16 cellular contexts compared by ENCODE assay signal in the genomic region with DNA sequence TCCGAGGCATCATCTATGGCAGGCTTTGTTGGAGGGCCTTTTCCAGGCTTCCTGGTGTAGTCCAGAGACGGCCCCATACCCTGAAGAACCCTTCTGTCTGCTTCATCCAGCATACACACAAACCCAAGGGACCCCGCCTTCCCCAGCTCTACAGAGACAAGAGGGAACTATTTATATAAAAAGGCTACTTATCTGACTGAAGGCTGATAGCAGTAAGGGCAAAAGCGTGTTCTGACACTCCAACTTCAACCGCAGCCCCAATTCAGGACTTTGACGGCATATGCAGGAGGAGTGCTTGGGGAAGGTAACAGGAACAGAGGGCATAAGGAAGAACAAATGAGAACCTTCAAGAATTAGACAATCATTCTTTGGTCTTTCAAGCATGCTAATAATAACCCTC. TPM values are rescaled to one million over a fixed set of nuclear protein-coding genes. Genes with fewer than 3 reads are reported as not detected.
DNase-seq lines count a peak whose midpoint lies in the region; ATAC-seq and TF ChIP-seq lines count a peak whose summit lies in the region.
"Had no signal": no experiment of that assay in that cellular context is flagged by ENCODE, and none has a peak within 500 bp of the region (broad histone marks: within the 10 kb centered on the region; RNA-seq: fewer than 3 reads in every experiment).

No MANE protein-coding gene starts in this region.

- H3K27ac ChIP-seq in GM23338 (ENCODE audit: low read depth) (peak overlapping the region; percentile 96), heart right ventricle (peak overlapping the region in 9 of 10 donors; percentile 43 to 73 (median 65)), osteoblast (ENCODE audit: low read depth, low read length) (peak overlapping the region; percentile 97), stomach (peak overlapping the region in 2 of 5 donors; percentile 15 to 34)

- H3K27ac Mint-ChIP-seq in GM23338 (peak overlapping the region; percentile 99), WTC11 (peak overlapping the region; percentile 100), immature natural killer cell (no peak overlapping the region)

- POLR2A ChIA-PET in WTC11 (lab: Charles Lee), result no interaction called here

- ATAC-seq in GM23338, result no peak
- no peak for ATAC-seq in WTC11
- peak in 7 of 8 donors; percentile 15 to 69 (median 58) for ATAC-seq in heart right ventricle
- ATAC-seq: pancreas had no signal

- TF ChIP-seq CTCF in GM23338 (conservative IDR thresholded peaks at IDR 0.05; ENCODE audit: low read depth in 2 of 2) (no peak), WTC11 (IDR thresholded peaks at IDR 0.05) (no peak), heart right ventricle (IDR thresholded peaks at IDR 0.05) (no peak), osteoblast (IDR thresholded peaks at IDR 0.05; ENCODE audit: extremely low read depth, low read depth, low read length) (no peak), stomach (IDR thresholded peaks at IDR 0.05) (no peak)

- H3K4me3 Mint-ChIP-seq in GM23338 (no peak overlapping the region), WTC11 (peak overlapping the region; percentile 24), immature natural killer cell (no peak overlapping the region)

- H3K9me3 Mint-ChIP-seq in GM23338 (peaks cover 3% of the 10 kb centered on the region; the same call in 2 of the 3 replicates), WTC11 (no peaks in the 10 kb centered on the region), immature natural killer cell (no peaks in the 10 kb centered on the region)

- no peaks in the 10 kb centered on the region for H3K36me3 ChIP-seq in GM23338 (ENCODE audit: insufficient read depth)
- no peaks in the 10 kb centered on the region for H3K36me3 ChIP-seq in heart right ventricle
- peaks cover 4% of the 10 kb centered on the region for H3K36me3 ChIP-seq in osteoblast (ENCODE audit: insufficient read depth, low read length)
- no peaks in the 10 kb centered on the region for H3K36me3 ChIP-seq in stomach
- H3K36me3 ChIP-seq: pancreas had no signal

- no peaks in the 10 kb centered on the region for H3K9me3 ChIP-seq in heart right ventricle
- H3K9me3 ChIP-seq in osteoblast (ENCODE audit: low read depth, low read length), result no peaks in the 10 kb centered on the region
- no peaks in the 10 kb centered on the region for H3K9me3 ChIP-seq in stomach
- H3K9me3 ChIP-seq: pancreas had no signal

- H3K4me1 Mint-ChIP-seq in GM23338 (peaks cover 92% of the 10 kb centered on the region), WTC11 (peaks cover 94% of the 10 kb centered on the region), immature natural killer cell (peaks cover 18 to 26% of the 10 kb centered on the region in 2 donors)

- DNase-seq in GM23338 (ENCODE audit: low spot score) (no peak), WTC11 (ENCODE audit: low spot score) (no peak), heart right ventricle (no peak), osteoblast (ENCODE audit: insufficient read length, low spot score, missing footprints) (no peak), HUDEP-2 (lab: John Stamatoyannopoulos, UW; ENCODE audit: unreplicated experiment in 76 of 76) (no peak), stomach (no peak), NCI-H1436 (lab: John Stamatoyannopoulos, UW) (no peak), immature natural killer cell (no peak)
- DNase-seq: activated CD4-positive, alpha-beta T cell treated with anti-CD3 and anti-CD28 coated beads, Interleukin-2, amount 50 U/mL, for 1 hour; AML-193; effector CD4-positive, alpha-beta T cell; glutamatergic neuron; MM.1S; NCI-H2107; pancreas; stimulated activated CD8-positive, alpha-beta memory T cell treated with anti-CD3 and anti-CD28 coated beads, Interleukin-4, amount 100 ng/mL, for 48 hours had no signal

- peaks cover 82% of the 10 kb centered on the region for H3K79me2 ChIP-seq in GM23338 (replicated peaks; ENCODE audit: insufficient read depth)
- H3K79me2 ChIP-seq in osteoblast (ENCODE audit: insufficient read depth, low read length), result peaks cover 79% of the 10 kb centered on the region

- intact Hi-C loops in heart right ventricle (cut with DNase I) (loop anchor here in 2 of 10 donors (5.0 kb wide), 1 partner anchor 61 kb away; no protein-coding TSS in a partner anchor), stomach (cut with DNase I; ENCODE audit: low total_unique reads) (no loop called here)

- H4K20me1 ChIP-seq in GM23338 (replicated peaks; ENCODE audit: insufficient read depth), result no peaks in the 10 kb centered on the region
- no peaks in the 10 kb centered on the region for H4K20me1 ChIP-seq in osteoblast (ENCODE audit: insufficient read depth, low read length)

- no peak for TF ChIP-seq POLR2A in stomach (IDR thresholded peaks at IDR 0.05)

- H3K4me2 ChIP-seq in GM23338, result peak overlapping the region; percentile 66
- H3K4me2 ChIP-seq in osteoblast (ENCODE audit: insufficient read depth, low read length), result no peak overlapping the region

- peaks cover 33% of the 10 kb centered on the region; the same call in 1 of the 2 replicates for H3F3A ChIP-seq in GM23338 (replicated peaks; ENCODE audit: low read depth)

- H3K27me3 ChIP-seq in GM23338 (ENCODE audit: insufficient read depth) (no peaks in the 10 kb centered on the region), heart right ventricle (no peaks in the 10 kb centered on the region), osteoblast (ENCODE audit: insufficient read depth, low read length) (no peaks in the 10 kb centered on the region), stomach (no peaks in the 10 kb centered on the region)
- H3K27me3 ChIP-seq: pancreas had no signal

- peaks cover 21% of the 10 kb centered on the region; the same call in 2 of the 3 replicates for H3K36me3 Mint-ChIP-seq in GM23338 (ENCODE audit: low read depth)
- peaks cover 6% of the 10 kb centered on the region; the same call in 1 of the 2 replicates for H3K36me3 Mint-ChIP-seq in WTC11
- peaks cover 0 to 8% (median 0%) of the 10 kb centered on the region in 3 donors for H3K36me3 Mint-ChIP-seq in immature natural killer cell

- peaks cover 86% of the 10 kb centered on the region for H3K4me1 ChIP-seq in GM23338 (ENCODE audit: insufficient read depth)
- H3K4me1 ChIP-seq in heart right ventricle, result peaks cover 19 to 88% (median 77%) of the 10 kb centered on the region in 9 donors
- peaks cover 54% of the 10 kb centered on the region for H3K4me1 ChIP-seq in osteoblast (ENCODE audit: insufficient read depth, low read length)
- peaks cover 21 to 77% (median 49%) of the 10 kb centered on the region in 4 donors for H3K4me1 ChIP-seq in stomach

- 39 to 47% methylated on average over 6 of the region's 6 CpGs for WGBS in heart right ventricle, 2 donors
- 45 to 64% (median 56%) methylated on average over 6 of the region's 6 CpGs for WGBS in stomach, 5 donors

- no peak for TF ChIP-seq EP300 in stomach (IDR thresholded peaks at IDR 0.05)

- H2AFZ ChIP-seq in GM23338, result no peak overlapping the region
- H2AFZ ChIP-seq in osteoblast (ENCODE audit: low read length), result no peak overlapping the region

- peaks cover 20% of the 10 kb centered on the region for H3K27me3 Mint-ChIP-seq in GM23338 (ENCODE audit: insufficient read depth, low read depth, poor library complexity)
- no peaks in the 10 kb centered on the region for H3K27me3 Mint-ChIP-seq in WTC11 (ENCODE audit: low read depth)
- peaks cover 0 to 5% (median 4%) of the 10 kb centered on the region in 3 donors for H3K27me3 Mint-ChIP-seq in immature natural killer cell (ENCODE audit: low read depth in 3 of 3)

- CTCF ChIA-PET in WTC11 (lab: Charles Lee), result no interaction called here

- H3K9me2 ChIP-seq in GM23338 (ENCODE audit: insufficient read depth), result no peaks in the 10 kb centered on the region

- no peak overlapping the region for H3K4me3 ChIP-seq in GM23338
- no peak overlapping the region for H3K4me3 ChIP-seq in heart right ventricle
- no peak overlapping the region for H3K4me3 ChIP-seq in osteoblast (ENCODE audit: insufficient read depth, low read length)
- H3K4me3 ChIP-seq in stomach, result no peak overlapping the region
- H3K4me3 ChIP-seq: pancreas had no signal

TF ChIP-seq in WTC11, 78 proteins besides CTCF, POLR2A, EP300 and RAD21 (continues in another document):
- TF ChIP-seq ZNF423 (CRISPR knock-in tag; IDR thresholded peaks at IDR 0.05), result no peak
- TF ChIP-seq, protein P1, sequence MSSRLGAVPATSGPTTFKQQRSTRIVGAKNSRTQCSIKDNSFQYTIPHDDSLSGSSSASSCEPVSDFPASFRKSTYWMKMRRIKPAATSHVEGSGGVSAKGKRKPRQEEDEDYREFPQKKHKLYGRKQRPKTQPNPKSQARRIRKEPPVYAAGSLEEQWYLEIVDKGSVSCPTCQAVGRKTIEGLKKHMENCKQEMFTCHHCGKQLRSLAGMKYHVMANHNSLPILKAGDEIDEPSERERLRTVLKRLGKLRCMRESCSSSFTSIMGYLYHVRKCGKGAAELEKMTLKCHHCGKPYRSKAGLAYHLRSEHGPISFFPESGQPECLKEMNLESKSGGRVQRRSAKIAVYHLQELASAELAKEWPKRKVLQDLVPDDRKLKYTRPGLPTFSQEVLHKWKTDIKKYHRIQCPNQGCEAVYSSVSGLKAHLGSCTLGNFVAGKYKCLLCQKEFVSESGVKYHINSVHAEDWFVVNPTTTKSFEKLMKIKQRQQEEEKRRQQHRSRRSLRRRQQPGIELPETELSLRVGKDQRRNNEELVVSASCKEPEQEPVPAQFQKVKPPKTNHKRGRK (CRISPR knock-in tag; IDR thresholded peaks at IDR 0.05; ENCODE audit: borderline replicate concordance), result no peak
- TF ChIP-seq, protein P2, sequence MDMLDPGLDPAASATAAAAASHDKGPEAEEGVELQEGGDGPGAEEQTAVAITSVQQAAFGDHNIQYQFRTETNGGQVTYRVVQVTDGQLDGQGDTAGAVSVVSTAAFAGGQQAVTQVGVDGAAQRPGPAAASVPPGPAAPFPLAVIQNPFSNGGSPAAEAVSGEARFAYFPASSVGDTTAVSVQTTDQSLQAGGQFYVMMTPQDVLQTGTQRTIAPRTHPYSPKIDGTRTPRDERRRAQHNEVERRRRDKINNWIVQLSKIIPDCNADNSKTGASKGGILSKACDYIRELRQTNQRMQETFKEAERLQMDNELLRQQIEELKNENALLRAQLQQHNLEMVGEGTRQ (CRISPR knock-in tag; IDR thresholded peaks at IDR 0.05), result no peak

RNA-seq across cellular contexts. Expression of a gene that starts 21.0 kb away (rescaled TPM):
- 87.7 and 99.8 TPM in 2 replicates for total RNA-seq in GM23338 (2014; rRNA removed; shearing (Covaris generic))
- 24.0 and 25.2 TPM in 2 replicates for polyA plus RNA-seq in GM23338 (2016; fragmentation: Nextera tagmentation; extraction: Ambion mirVana)
- 89.2 to 99.6 TPM (median 90.3 TPM) in 3 replicates for total RNA-seq in WTC11 (2021)
- 10 to 100 TPM; 25.0 to 46.4 (median 34.5) TPM for total RNA-seq in heart right ventricle
- 10 to 100 TPM in 1 of 2 donors, 1 to 10 TPM in 1; 6.4 to 19.4 TPM for polyA plus RNA-seq in heart right ventricle
- 27.1 and 32.7 TPM in 2 replicates for total RNA-seq in osteoblast
- total RNA-seq in stomach, result 10 to 100 TPM in 4 of 5 donors, 1 to 10 TPM in 1; 2.0 to 54.6 (median 28.6) TPM
- polyA plus RNA-seq in stomach, result 10 to 100 TPM in 2 of 3 donors, 1 to 10 TPM in 1; 6.0 to 24.7 (median 19.4) TPM
- 1 to 10 TPM; 4.7 to 6.1 (median 4.8) TPM for polyA plus RNA-seq in immature natural killer cell

Comparison
In these comparisons a context has a peak if more than half of its experiments do, and no peak if none do; other contexts are left out.
1. ATAC-seq: peak in heart right ventricle (7 of 8); none in GM23338 (single experiment) and WTC11 (single experiment).
2. H3K27ac Mint-ChIP-seq: peak in GM23338 (single experiment) and WTC11 (single experiment); none in immature natural killer cell (0 of 6).